Comparison of ENCODE assay signal across 25 cellular contexts in the genomic region with DNA sequence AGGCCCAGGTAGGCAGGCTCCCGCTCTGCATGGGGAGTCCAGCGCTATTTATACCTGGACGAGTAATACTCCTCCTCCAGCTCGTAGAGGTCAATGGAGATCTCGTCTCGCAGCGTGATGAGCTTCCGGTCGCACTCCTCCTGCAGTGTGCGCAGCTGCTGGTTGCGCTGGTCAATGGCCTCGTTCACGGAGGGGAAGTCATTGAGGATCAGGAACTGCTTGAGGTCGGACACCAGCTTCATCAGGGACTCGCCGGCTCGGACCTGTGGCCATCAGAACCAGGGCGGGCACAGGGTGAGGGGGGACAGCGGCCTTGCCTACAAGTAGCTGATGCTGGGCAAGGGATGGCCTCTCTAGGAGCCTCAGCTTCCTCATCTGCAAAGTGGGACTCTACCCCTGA. TPM values are rescaled to one million over a fixed set of nuclear protein-coding genes. Genes with fewer than 3 reads are reported as not detected.
DNase-seq lines count a peak whose midpoint lies in the region; ATAC-seq, FAIRE-seq and TF ChIP-seq lines count a peak whose summit lies in the region.
"Had no signal": no experiment of that assay in that cellular context is flagged by ENCODE, and none has a peak within 500 bp of the region (broad histone marks: within the 10 kb centered on the region; RNA-seq: fewer than 3 reads in every experiment).

No MANE protein-coding gene starts in this region.

- no peak overlapping the region for H2AK5ac ChIP-seq in neuronal stem cell (ENCODE audit: low read depth, low read length)

- no peak overlapping the region for H3K4me2 ChIP-seq in neuronal stem cell (ENCODE audit: insufficient read depth, low read length, poor library complexity, severe bottlenecking)

- H3K36me3 ChIP-seq in bronchial epithelial cell (ENCODE audit: control insufficient read depth, insufficient read depth, low read length) (peaks cover 42% of the 10 kb centered on the region), lower lobe of right lung (peaks cover 75% of the 10 kb centered on the region), neuronal stem cell (replicated peaks in 1 of 2; ENCODE audit: control insufficient read depth in 2 of 2, insufficient read depth in 2 of 2, low read length in 2 of 2) (peaks cover 69 to 81% of the 10 kb centered on the region in 2 donors)

- no peak overlapping the region for H3K4ac ChIP-seq in neuronal stem cell (ENCODE audit: low read length)

- H3K14ac ChIP-seq in neuronal stem cell (ENCODE audit: low read length) = no peak overlapping the region

- peaks cover 35% of the 10 kb centered on the region for H3K4me1 ChIP-seq in lower lobe of right lung
- H3K4me1 ChIP-seq in neuronal stem cell (ENCODE audit: control insufficient read depth in 2 of 2, insufficient read depth in 1 of 2, low read depth in 1 of 2, low read length in 2 of 2) = peaks cover 5 to 8% of the 10 kb centered on the region in 2 donors
- H3K4me1 ChIP-seq: BE2C had no signal

- H4K8ac ChIP-seq in neuronal stem cell (ENCODE audit: low read depth, low read length) = no peak overlapping the region

- TF ChIP-seq CTCF in bronchial epithelial cell (IDR thresholded peaks at IDR 0.05; ENCODE audit: insufficient read depth, low read length, severe bottlenecking) = no peak
- no peak for TF ChIP-seq CTCF in lower lobe of right lung (IDR thresholded peaks at IDR 0.05)

- peak; percentile 36 for FAIRE-seq in bronchial epithelial cell (lab: Jason Lieb, UNC)
- FAIRE-seq in GM12892 (lab: Jason Lieb, UNC) = no peak
- FAIRE-seq: A204.1, G401.6, GM19239, H1 had no signal

- intact Hi-C loops in Right ventricle myocardium superior (cut with DNase I) (no loop called here), cardiac septum (cut with DNase I) (no loop called here), lower lobe of right lung (cut with DNase I) (no loop called here)

- H3K4me3 ChIP-seq in bronchial epithelial cell (ENCODE audit: low read depth, low read length) (no peak overlapping the region), lower lobe of right lung (no peak overlapping the region), neuronal stem cell (ENCODE audit: low read length in 2 of 2) (no peak overlapping the region)
- H3K4me3 ChIP-seq: GM23248 had no signal

- H2BK120ac ChIP-seq in neuronal stem cell (ENCODE audit: low read depth, low read length) = no peak overlapping the region

- DNase-seq in Right ventricle myocardium superior = peak; percentile 23
- DNase-seq in cardiac septum (ENCODE audit: low spot score) = no peak
- DNase-seq in bronchial epithelial cell (ENCODE audit: low read depth) = no peak
- DNase-seq in lower lobe of right lung = peak; percentile 31
- DNase-seq in neuronal stem cell (ENCODE audit: low spot score) = no peak
- no peak for DNase-seq in iPS-NIHi7 (ENCODE audit: extremely low spot score)
- no peak for DNase-seq in GM12892 (ENCODE audit: insufficient read length)
- no peak for DNase-seq in NCI-H345 (lab: John Stamatoyannopoulos, UW)
- DNase-seq: ACHN; AML-193; BE2C; Caco-2; CD4-positive, CD25-positive, alpha-beta regulatory T cell; CD8-positive, alpha-beta T cell; DMS153; DND-41; GM23248; H7; HCEC 1CT had no signal

- ATAC-seq in Right ventricle myocardium superior (ENCODE audit: poor library complexity) = no peak
- ATAC-seq in lower lobe of right lung = no peak
- ATAC-seq: CD8-positive, alpha-beta T cell had no signal

- no peak for TF ChIP-seq POLR2A in GM12892 (IDR thresholded peaks at IDR 0.05; ENCODE audit: low read depth, low read length)

- no peaks in the 10 kb centered on the region for H3K9me3 ChIP-seq in lower lobe of right lung
- H3K9me3 ChIP-seq in neuronal stem cell (replicated peaks in 1 of 2; ENCODE audit: control insufficient read depth in 2 of 2, insufficient read depth in 1 of 2, low read depth in 1 of 2, low read length in 2 of 2) = no peaks in the 10 kb centered on the region
- H3K9me3 ChIP-seq: BE2C, Caco-2 had no signal

- H4K91ac ChIP-seq in neuronal stem cell (ENCODE audit: low read depth, low read length, poor library complexity) = no peak overlapping the region

- H3K27ac ChIP-seq in lower lobe of right lung = no peak overlapping the region
- no peak overlapping the region for H3K27ac ChIP-seq in neuronal stem cell (replicated peaks; ENCODE audit: low read length)
- H3K27ac ChIP-seq: 22Rv1, C4-2B, GM23248 had no signal

- peaks cover 24% of the 10 kb centered on the region for H3K79me1 ChIP-seq in neuronal stem cell (ENCODE audit: low read depth, low read length)

- no peak overlapping the region for H2BK15ac ChIP-seq in neuronal stem cell (ENCODE audit: low read length)

- peak overlapping the region; percentile 1 for H3K23ac ChIP-seq in neuronal stem cell (ENCODE audit: low read depth, low read length, poor library complexity)

- no peak overlapping the region for H2BK5ac ChIP-seq in neuronal stem cell (ENCODE audit: low read length)

- no peak overlapping the region for H2AFZ ChIP-seq in neuronal stem cell (ENCODE audit: low read length)
- H2AFZ ChIP-seq: GM23248 had no signal

- no peak overlapping the region for H3K9ac ChIP-seq in neuronal stem cell (ENCODE audit: low read depth, low read length, poor library complexity)
- H3K9ac ChIP-seq: GM23248 had no signal

- H3K27me3 ChIP-seq in bronchial epithelial cell (ENCODE audit: control insufficient read depth, insufficient read depth, low read length) (no peaks in the 10 kb centered on the region), lower lobe of right lung (ENCODE audit: low read depth) (no peaks in the 10 kb centered on the region), neuronal stem cell (ENCODE audit: control insufficient read depth in 3 of 3, insufficient read depth in 3 of 3, low read depth in 1 of 3, low read length in 3 of 3) (no peaks in the 10 kb centered on the region)
- H3K27me3 ChIP-seq: BE2C had no signal

- no peak overlapping the region for H2BK12ac ChIP-seq in neuronal stem cell (ENCODE audit: low read length)

- no CpG with 5 or more reads among the region's 19 CpGs for WGBS in neuronal stem cell (ENCODE audit: extremely low coverage in 2 of 2, insufficient read length in 2 of 2, insufficient replicate concordance in 1 of 2), 2 donors

- no peak overlapping the region for H3K18ac ChIP-seq in neuronal stem cell (ENCODE audit: low read length)

RNA-seq across cellular contexts. Expression of gene MED22, which starts 3.9 kb away (rescaled TPM):
- total RNA-seq in Right ventricle myocardium superior (19.2 TPM), cardiac septum (20.2 TPM), bronchial epithelial cell (17.5 and 21.3 TPM in 2 replicates), lower lobe of right lung (24.4 TPM)
- polyA plus RNA-seq in neuronal stem cell (2013, experiment 1 of 2) = 34.2 TPM
- polyA plus RNA-seq in neuronal stem cell (2013, experiment 2 of 2) = 35.9 TPM
- polyA plus RNA-seq in GM12892 (2012; ENCODE audit: missing spikeins) = 10.1 TPM

RNA-seq across cellular contexts. Expression of gene RPL7A, which starts 3.9 kb away (rescaled TPM):
- total RNA-seq in Right ventricle myocardium superior (834 TPM), cardiac septum (761 TPM), bronchial epithelial cell (2,200 and 3,023 TPM in 2 replicates), lower lobe of right lung (1,397 TPM)
- polyA plus RNA-seq in neuronal stem cell (2013, experiment 1 of 2) = 3,338 TPM
- polyA plus RNA-seq in neuronal stem cell (2013, experiment 2 of 2) = 3,301 TPM
- 4,474 TPM for polyA plus RNA-seq in GM12892 (2012; ENCODE audit: missing spikeins)

RNA-seq across cellular contexts. Expression of gene SURF6, which starts 8.1 kb away (rescaled TPM):
- total RNA-seq in Right ventricle myocardium superior (11.1 TPM), cardiac septum (14.2 TPM), bronchial epithelial cell (9.0 and 11.1 TPM in 2 replicates), lower lobe of right lung (15.2 TPM)
- 11.6 TPM for polyA plus RNA-seq in neuronal stem cell (2013, experiment 1 of 2)
- polyA plus RNA-seq in neuronal stem cell (2013, experiment 2 of 2) = 11.5 TPM
- polyA plus RNA-seq in GM12892 (2012; ENCODE audit: missing spikeins) = 8.5 TPM

RNA-seq across cellular contexts. Expression of gene SURF1, which starts 12.2 kb away (rescaled TPM):
- total RNA-seq in Right ventricle myocardium superior = 55.4 TPM
- 58.7 TPM for total RNA-seq in cardiac septum
- total RNA-seq in bronchial epithelial cell = 23.4 and 44.5 TPM in 2 replicates
- total RNA-seq in lower lobe of right lung = 49.4 TPM
- polyA plus RNA-seq in neuronal stem cell (2013, experiment 1 of 2) = 34.2 TPM
- 33.7 TPM for polyA plus RNA-seq in neuronal stem cell (2013, experiment 2 of 2)
- polyA plus RNA-seq in GM12892 (2012; ENCODE audit: missing spikeins) = 23.6 TPM

RNA-seq across cellular contexts. Expression of gene SURF2, which starts 12.3 kb away (rescaled TPM):
- total RNA-seq in Right ventricle myocardium superior (14.0 TPM), cardiac septum (12.5 TPM), bronchial epithelial cell (46.6 and 51.3 TPM in 2 replicates), lower lobe of right lung (15.2 TPM)
- polyA plus RNA-seq in neuronal stem cell (2013, experiment 1 of 2) = 22.0 TPM
- polyA plus RNA-seq in neuronal stem cell (2013, experiment 2 of 2) = 22.0 TPM
- 17.1 TPM for polyA plus RNA-seq in GM12892 (2012; ENCODE audit: missing spikeins)

Comparison
In these comparisons a context has a peak if more than half of its experiments do, and no peak if none do; other contexts are left out.
1. DNase-seq: peak in Right ventricle myocardium superior (single experiment) and lower lobe of right lung (single experiment); none in cardiac septum (single experiment), bronchial epithelial cell (single experiment), neuronal stem cell (single experiment), iPS-NIHi7 (single experiment), GM12892 (single experiment) and NCI-H345 (single experiment).